In the genomic region with DNA sequence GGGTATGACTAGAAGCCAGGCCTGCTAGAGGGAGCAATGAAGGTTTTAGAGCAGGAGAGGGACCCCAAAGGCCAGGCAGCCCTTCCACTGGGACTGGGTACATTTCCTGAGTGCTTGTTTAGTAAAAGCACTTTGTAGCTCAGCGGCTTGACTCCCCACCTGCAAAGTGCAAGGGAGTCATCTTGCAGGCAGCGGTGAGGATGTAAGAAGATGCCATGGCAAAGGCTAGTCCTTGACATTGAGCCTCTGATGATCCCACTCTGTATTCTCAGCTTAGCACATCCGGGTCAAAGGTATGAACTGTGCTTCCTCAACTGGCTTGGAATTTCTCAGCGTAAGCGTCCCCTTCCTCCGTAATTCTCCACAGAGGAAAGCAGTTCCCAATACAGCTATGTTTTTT, we compare ENCODE assay signal across 1 cellular context.
TF ChIP-seq lines count a peak whose summit lies in the region.

No MANE protein-coding gene starts in this region.

TF ChIP-seq in GM23338, 12 proteins besides CTCF, POLR2A, EP300 and RAD21 (continued from another document):
- no peak for TF ChIP-seq ZNF462 (CRISPR knock-in tag; IDR thresholded peaks at IDR 0.05)
- TF ChIP-seq ZNF114 (CRISPR knock-in tag; IDR thresholded peaks at IDR 0.05): no peak
